Comparison of ENCODE assay signal across 8 cellular contexts in genomic region chr17:33671493-33671892, GRCh38.
"Had no signal": no experiment of that assay in that cellular context is flagged by ENCODE, and none has a peak within 500 bp of the region (broad histone marks: within the 10 kb centered on the region; RNA-seq: fewer than 3 reads in every experiment).

No MANE protein-coding gene starts in this region.

- H3K9ac ChIP-seq: GM23248 had no signal

- H3K27ac ChIP-seq: GM23248 had no signal

- ATAC-seq: HCT116, K562 had no signal

- H3K36me3 ChIP-seq: HAP-1 had no signal

- H3K4me3 ChIP-seq: GM23248, HAP-1, K562 had no signal

- DNase-seq: GM23248, GOT3, H7, HFFc6, IMR-90 had no signal

- H3K27ac Mint-ChIP-seq: HFFc6 had no signal

- H3K4me3 Mint-ChIP-seq: HFFc6 had no signal

- H3K9me3 ChIP-seq: HAP-1 had no signal

- H3K4me1 ChIP-seq: HAP-1 had no signal
